Comparison of ENCODE assay signal across 14 cellular contexts in the genomic region with DNA sequence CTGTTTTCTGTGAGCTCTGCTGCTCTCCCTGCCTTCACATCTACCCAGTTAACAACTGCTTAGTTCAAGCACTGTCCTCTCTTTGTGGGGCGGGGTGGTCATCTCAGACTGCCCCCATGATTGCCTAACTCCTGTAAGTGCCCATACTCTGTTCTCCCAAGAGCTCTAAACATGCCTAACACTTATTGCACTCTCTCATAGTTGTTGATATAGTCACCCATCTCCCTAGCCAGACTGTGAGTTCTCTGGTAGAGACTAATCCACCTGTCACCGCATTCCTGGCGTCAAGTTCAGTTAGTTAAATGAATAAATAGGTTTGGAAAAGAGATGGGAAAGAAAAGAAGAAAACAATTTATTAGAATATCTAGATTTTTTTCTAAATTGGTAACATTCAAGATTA. TPM values are rescaled to one million over a fixed set of nuclear protein-coding genes. Genes with fewer than 3 reads are reported as not detected.
DNase-seq lines count a peak whose midpoint lies in the region; ATAC-seq and TF ChIP-seq lines count a peak whose summit lies in the region.
"Had no signal": no experiment of that assay in that cellular context is flagged by ENCODE, and none has a peak within 500 bp of the region (broad histone marks: within the 10 kb centered on the region; RNA-seq: fewer than 3 reads in every experiment).

No MANE protein-coding gene starts in this region.

- H3K4me1 ChIP-seq in right atrium auricular region (no peaks in the 10 kb centered on the region), muscle layer of duodenum (ENCODE audit: control insufficient read depth in 1 of 2, insufficient read depth in 2 of 2, low read length in 2 of 2) (no peaks in the 10 kb centered on the region), uterus (no peaks in the 10 kb centered on the region)
- H3K4me1 ChIP-seq: body of pancreas had no signal

- no peaks in the 10 kb centered on the region for H3K27me3 ChIP-seq in right atrium auricular region
- H3K27me3 ChIP-seq in muscle layer of duodenum (ENCODE audit: low read depth, low read length), result no peaks in the 10 kb centered on the region
- no peaks in the 10 kb centered on the region for H3K27me3 ChIP-seq in uterus
- H3K27me3 ChIP-seq: body of pancreas had no signal

- DNase-seq in Right ventricle myocardium superior (no peak), right atrium auricular region (ENCODE audit: low spot score) (no peak), uterus (no peak), NCI-H1417 (lab: John Stamatoyannopoulos, UW) (no peak)
- DNase-seq: body of pancreas, NCI-H2107 had no signal

- no peak for TF ChIP-seq CTCF in right atrium auricular region (IDR thresholded peaks at IDR 0.05)
- no peak for TF ChIP-seq CTCF in uterus (IDR thresholded peaks at IDR 0.05)

- no peaks in the 10 kb centered on the region for H3K36me3 ChIP-seq in right atrium auricular region
- H3K36me3 ChIP-seq in muscle layer of duodenum (ENCODE audit: control insufficient read depth in 1 of 2, insufficient read depth in 2 of 2, low read length in 2 of 2), result peaks cover 0 to 4% of the 10 kb centered on the region in 2 donors
- H3K36me3 ChIP-seq in uterus, result no peaks in the 10 kb centered on the region

- no peak overlapping the region for H3K4me3 ChIP-seq in right atrium auricular region
- H3K4me3 ChIP-seq in muscle layer of duodenum (ENCODE audit: low read depth in 1 of 2, low read length in 2 of 2), result no peak overlapping the region
- H3K4me3 ChIP-seq in uterus, result no peak overlapping the region
- H3K4me3 ChIP-seq: A549, body of pancreas, lung had no signal

- intact Hi-C loops in Right ventricle myocardium superior (cut with DNase I) (no loop called here), uterus (cut with DNase I; ENCODE audit: low total_unique reads) (no loop called here)

- H3K27ac ChIP-seq in right atrium auricular region (peak overlapping the region in 1 of 2 donors; percentile 65), cingulate gyrus (ENCODE audit: low read depth, low read length) (peak overlapping the region; percentile 90), muscle layer of duodenum (ENCODE audit: low read length) (peak overlapping the region; percentile 41), uterus (peak overlapping the region; percentile 68 to 71)
- H3K27ac ChIP-seq: body of pancreas had no signal

- TF ChIP-seq POLR2A in uterus (IDR thresholded peaks at IDR 0.05), result no peak

- H3K9me3 ChIP-seq in right atrium auricular region, result no peaks in the 10 kb centered on the region
- H3K9me3 ChIP-seq in muscle layer of duodenum (ENCODE audit: control insufficient read depth in 1 of 2, low read length in 2 of 2), result no peaks in the 10 kb centered on the region
- no peaks in the 10 kb centered on the region for H3K9me3 ChIP-seq in uterus
- H3K9me3 ChIP-seq: A549, body of pancreas had no signal

- ATAC-seq in Right ventricle myocardium superior (ENCODE audit: poor library complexity), result peak; percentile 53
- no peak for ATAC-seq in GM21723 (IDR thresholded peaks at IDR 0.05; ENCODE audit: unreplicated experiment)
- no peak for ATAC-seq in GM18861 (IDR thresholded peaks at IDR 0.05; ENCODE audit: unreplicated experiment)
- ATAC-seq: A549, body of pancreas, WTC11 had no signal

RNA-seq across cellular contexts. Expression of a gene that starts 18.3 kb away (rescaled TPM):
- total RNA-seq in Right ventricle myocardium superior (2.1 TPM), right atrium auricular region (1 to 10 TPM; 2.0 to 6.1 TPM), uterus (10 to 100 TPM in 1 of 4 donors, not detected in 3; 11.5 TPM)
- total RNA-seq: body of pancreas, progenitor cell of endocrine pancreas, WTC11 had no signal
